Comparison of ENCODE assay signal across 1 cellular context in genomic region chr20:53606364-53606985, GRCh38.
TF ChIP-seq lines count a peak whose summit lies in the region.

No MANE protein-coding gene starts in this region.

TF ChIP-seq in K562, 482 proteins besides CTCF, POLR2A, EP300 and RAD21 (continued from another document):
- no peak for TF ChIP-seq ZBTB40 (IDR thresholded peaks at IDR 0.05)
- TF ChIP-seq ZBTB40 (CRISPR knock-in tag; IDR thresholded peaks at IDR 0.05) = no peak
- no peak for TF ChIP-seq NR2C2 (CRISPR knock-in tag; IDR thresholded peaks at IDR 0.05)
- peak; percentile 24; the same call in 1 of the 2 replicates for TF ChIP-seq NR2C2 (tag; IDR thresholded peaks at IDR 0.05)
- no peak for TF ChIP-seq MXI1 (IDR thresholded peaks at IDR 0.05; ENCODE audit: low read depth, low read length)
- no peak for TF ChIP-seq CBFB (CRISPR knock-in tag; IDR thresholded peaks at IDR 0.05)
- no peak for TF ChIP-seq ZFP91 (CRISPR knock-in tag; IDR thresholded peaks at IDR 0.05)
- TF ChIP-seq RFX1 (IDR thresholded peaks at IDR 0.05) = no peak
- TF ChIP-seq ZNF830 (CRISPR knock-in tag; IDR thresholded peaks at IDR 0.05) = no peak
- TF ChIP-seq SMARCE1 (IDR thresholded peaks at IDR 0.05) = 0 out of 2 replicates have a peak, but pooled peaks have one; percentile 11
- TF ChIP-seq CC2D1A (IDR thresholded peaks at IDR 0.05) = no peak
- no peak for TF ChIP-seq ARID2 (IDR thresholded peaks at IDR 0.05)
- TF ChIP-seq HDAC6 (IDR thresholded peaks at IDR 0.05; ENCODE audit: low read depth, low read length) = no peak
- no peak for TF ChIP-seq ZNF134 (CRISPR knock-in tag; conservative IDR thresholded peaks at IDR 0.05)
- no peak for TF ChIP-seq GTF2A2 (tag; IDR thresholded peaks at IDR 0.05)
- no peak for TF ChIP-seq ZNF551 (CRISPR knock-in tag; IDR thresholded peaks at IDR 0.05)
- TF ChIP-seq IRF2 (CRISPR knock-in tag; IDR thresholded peaks at IDR 0.05) = no peak
- TF ChIP-seq MBD1 (CRISPR knock-in tag; IDR thresholded peaks at IDR 0.05) = no peak
- no peak for TF ChIP-seq HNRNPH1 (optimal IDR thresholded peaks at IDR 0.05; ENCODE audit: low read depth, low read length)
- TF ChIP-seq RREB1 (CRISPR knock-in tag; IDR thresholded peaks at IDR 0.05) = no peak
- no peak for TF ChIP-seq MTF1 (CRISPR knock-in tag; IDR thresholded peaks at IDR 0.05; ENCODE audit: borderline replicate concordance)
- no peak for TF ChIP-seq ATF7 (IDR thresholded peaks at IDR 0.05)
- no peak for TF ChIP-seq ATF1 (CRISPR knock-in tag; IDR thresholded peaks at IDR 0.05)
- no peak for TF ChIP-seq ATF1 (tag; IDR thresholded peaks at IDR 0.05)
- no peak for TF ChIP-seq TBL1XR1 (IDR thresholded peaks at IDR 0.05; ENCODE audit: low read length in 2 of 2)
- TF ChIP-seq ZBTB1 (CRISPR knock-in tag; IDR thresholded peaks at IDR 0.05; ENCODE audit: borderline replicate concordance, low read depth) = no peak
- no peak for TF ChIP-seq MED1 (CRISPR knock-in tag; IDR thresholded peaks at IDR 0.05; ENCODE audit: borderline replicate concordance)
- TF ChIP-seq BDP1 (IDR thresholded peaks at IDR 0.05; ENCODE audit: insufficient read depth, insufficient read length) = no peak
- no peak for TF ChIP-seq ZNF384 (IDR thresholded peaks at IDR 0.05; ENCODE audit: low read depth, low read length)
- TF ChIP-seq ZNF589 (CRISPR knock-in tag; IDR thresholded peaks at IDR 0.05; ENCODE audit: low read depth) = peak; percentile 57; the same call in 1 of the 2 replicates
- no peak for TF ChIP-seq JUN (IDR thresholded peaks at IDR 0.05; ENCODE audit: borderline replicate concordance, low read depth, low read length)
- TF ChIP-seq JUN (CRISPR knock-in tag; IDR thresholded peaks at IDR 0.05; ENCODE audit: borderline replicate concordance) = no peak
- TF ChIP-seq ESRRA (IDR thresholded peaks at IDR 0.05; ENCODE audit: borderline replicate concordance, low read depth) = peak; percentile 36; the same call in 1 of the 2 replicates
- TF ChIP-seq NR4A1 (CRISPR knock-in tag; IDR thresholded peaks at IDR 0.05) = 0 out of 2 replicates have a peak, but pooled peaks have one; percentile 58
- 0 out of 2 replicates have a peak, but pooled peaks have one; percentile 70 for TF ChIP-seq NR4A1 (tag; IDR thresholded peaks at IDR 0.05)
- TF ChIP-seq CREB3 (tag; conservative IDR thresholded peaks at IDR 0.05; ENCODE audit: low read depth) = peak; percentile 63; the same call in 1 of the 2 replicates
- no peak for TF ChIP-seq ZNF121 (CRISPR knock-in tag; conservative IDR thresholded peaks at IDR 0.05)
- TF ChIP-seq PBX2 (CRISPR knock-in tag; IDR thresholded peaks at IDR 0.05; ENCODE audit: low read depth) = no peak
- no peak for TF ChIP-seq PBX2 (tag; conservative IDR thresholded peaks at IDR 0.05; ENCODE audit: low read depth)
- no peak for TF ChIP-seq PCBP2 (IDR thresholded peaks at IDR 0.05; ENCODE audit: low read depth, low read length, poor library complexity, severe bottlenecking)
- TF ChIP-seq FOXM1 (IDR thresholded peaks at IDR 0.05; ENCODE audit: low read depth) = no peak
- no peak for TF ChIP-seq FOXM1 (CRISPR knock-in tag; IDR thresholded peaks at IDR 0.05; ENCODE audit: low read depth)
